In the genomic region with DNA sequence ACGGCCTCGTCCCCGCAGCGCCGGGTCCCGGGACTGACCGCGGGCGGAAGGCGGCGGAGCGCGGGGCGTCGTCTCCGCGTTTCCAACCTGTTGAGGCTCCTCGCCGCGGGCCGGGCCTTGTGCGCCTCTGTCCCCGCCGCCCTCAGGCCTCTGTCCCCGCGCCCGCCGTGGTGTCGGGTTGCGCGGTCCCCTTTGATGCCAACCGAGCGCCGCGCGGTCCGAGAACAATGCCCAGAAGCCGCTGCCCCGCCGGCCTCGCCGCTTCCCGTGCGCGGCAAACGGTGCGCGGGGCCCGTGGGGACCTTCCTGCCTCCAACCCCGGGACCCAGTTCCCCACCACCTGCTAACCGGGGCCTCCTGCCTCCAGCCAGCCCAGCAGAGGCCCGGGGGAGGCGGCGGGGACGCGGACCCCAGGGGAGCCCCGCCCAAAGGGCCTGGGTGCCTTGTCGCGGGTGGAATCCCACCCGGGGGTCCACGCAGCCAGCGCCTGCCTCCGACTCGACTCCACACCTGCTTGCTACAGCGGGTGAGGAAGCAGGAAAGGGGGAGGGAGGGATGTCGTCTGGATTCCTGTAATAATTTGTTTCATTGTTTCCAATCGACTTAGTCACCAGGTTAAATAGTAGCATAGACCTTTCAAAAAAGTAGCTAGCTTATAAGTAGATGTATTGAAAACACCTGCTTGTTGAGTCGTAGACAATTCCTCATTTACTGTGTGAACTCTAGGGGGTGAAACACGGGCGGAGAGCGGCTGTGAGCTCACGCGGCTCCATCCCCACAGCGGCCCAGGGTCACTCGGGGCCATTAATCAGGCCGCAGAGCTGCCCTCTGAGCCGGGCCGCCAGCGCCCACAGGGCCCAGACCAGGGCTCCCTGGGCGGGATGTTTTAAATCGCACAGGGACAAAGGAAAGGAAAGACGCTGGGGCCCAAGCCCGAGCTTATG, we compare ENCODE assay signal across 7 cellular contexts. TPM values are rescaled to one million over a fixed set of nuclear protein-coding genes. Genes with fewer than 3 reads are reported as not detected.
DNase-seq lines count a peak whose midpoint lies in the region; ATAC-seq lines count a peak whose summit lies in the region.

No MANE protein-coding gene starts in this region.

- peak; percentile 13 to 34 for ATAC-seq in activated naive CD4-positive, alpha-beta T cell treated with anti-CD3 and anti-CD28 coated beads, Interleukin-2, amount 50 U/mL, for 72 hours
- no peak for ATAC-seq in HG02623 (IDR thresholded peaks at IDR 0.05; ENCODE audit: unreplicated experiment)

- H3K27ac Mint-ChIP-seq in activated naive CD4-positive, alpha-beta T cell treated with anti-CD3 and anti-CD28 coated beads, Interleukin-2, amount 50 U/mL, for 72 hours = peak overlapping the region in 1 of 2 donors; percentile 50

- peaks cover 3 to 6% of the 10 kb centered on the region in 2 donors for H3K9me3 Mint-ChIP-seq in activated naive CD4-positive, alpha-beta T cell treated with anti-CD3 and anti-CD28 coated beads, Interleukin-2, amount 50 U/mL, for 72 hours

- H3K9ac ChIP-seq in HUES64 (ENCODE audit: low read depth, low read length) = peak overlapping the region; percentile 93

- peaks cover 12% of the 10 kb centered on the region; the same call in 1 of the 2 replicates for H3K36me3 ChIP-seq in HUES64 (ENCODE audit: insufficient read depth, low read length)

- WGBS in HUES64 = 1% methylated on average over 83 of the region's 83 CpGs

- DNase-seq in activated naive CD4-positive, alpha-beta T cell treated with anti-CD3 and anti-CD28 coated beads, Interleukin-2, amount 50 U/mL, for 72 hours (ENCODE audit: low spot score in 2 of 2) = no peak
- DNase-seq in stimulated activated CD4-positive, alpha-beta T cell treated with anti-CD3 and anti-CD28 coated beads, Interleukin-12 subunit alpha, Interleukin-12 subunit beta, amount 100 ng/mL, for 4 hours = peak; percentile 32
- DNase-seq in NCI-H146 (lab: John Stamatoyannopoulos, UW) = no peak
- DNase-seq in NK-92 (lab: John Stamatoyannopoulos, UW; ENCODE audit: unreplicated experiment) = no peak

- H3K27me3 ChIP-seq in HUES64 (ENCODE audit: insufficient read depth, low read length) = peaks cover 16% of the 10 kb centered on the region

- peak overlapping the region; percentile 69 for H3K4me3 ChIP-seq in HUES64 (ENCODE audit: low read length)
- peak overlapping the region; percentile 71 for H3K4me3 ChIP-seq in iPS-18c (ENCODE audit: insufficient read depth, low read depth, low read length)

- peaks cover 49% of the 10 kb centered on the region for H3K4me1 ChIP-seq in HUES64 (ENCODE audit: insufficient read depth, low read length)

- H3K9me3 ChIP-seq in HUES64 (ENCODE audit: insufficient read depth, low read depth, low read length) (peaks cover 7% of the 10 kb centered on the region), iPS-18c (ENCODE audit: control insufficient read depth, insufficient read depth, low read length) (peaks cover 3% of the 10 kb centered on the region)

- H3K27ac ChIP-seq in HUES64 (ENCODE audit: low read depth, low read length) = peak overlapping the region; percentile 86

- H3K36me3 Mint-ChIP-seq in activated naive CD4-positive, alpha-beta T cell treated with anti-CD3 and anti-CD28 coated beads, Interleukin-2, amount 50 U/mL, for 72 hours = peaks cover 9 to 16% of the 10 kb centered on the region in 2 donors

RNA-seq across cellular contexts. Expression of gene COL18A1, which starts 1.1 kb away (rescaled TPM):
- polyA plus RNA-seq in HUES64 (2013, experiment 1 of 2) = 84.3 TPM
- polyA plus RNA-seq in HUES64 (2013, experiment 2 of 2) = 87.8 TPM
- 10 to 100 TPM in 1 of 2 donors, 1 to 10 TPM in 1; 4.3 to 22.3 TPM for total RNA-seq in activated naive CD4-positive, alpha-beta T cell treated with anti-CD3 and anti-CD28 coated beads, Interleukin-2, amount 50 U/mL, for 72 hours
